ENCODE assay signal across 13 cellular contexts in the genomic region with DNA sequence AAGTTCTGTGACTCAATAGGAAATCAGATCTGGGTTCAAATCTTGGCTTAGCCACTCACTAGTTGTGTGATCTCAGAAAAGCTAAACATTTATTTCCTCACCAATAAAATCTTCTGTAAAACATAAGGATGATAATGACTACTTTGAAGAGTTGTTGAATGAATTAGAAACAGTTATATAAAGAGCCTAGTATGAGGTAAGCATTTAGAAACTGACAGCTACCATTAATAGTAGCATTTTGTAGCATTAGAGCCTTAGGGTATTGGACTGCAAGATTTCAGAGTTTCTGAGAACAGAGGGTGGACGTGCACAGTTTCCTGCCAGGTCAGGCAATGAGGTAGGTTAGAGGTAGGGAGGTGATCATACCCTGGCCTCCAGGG.
DNase-seq lines count a peak whose midpoint lies in the region; ATAC-seq lines count a peak whose summit lies in the region.
"Had no signal": no experiment of that assay in that cellular context is flagged by ENCODE, and none has a peak within 500 bp of the region (broad histone marks: within the 10 kb centered on the region; RNA-seq: fewer than 3 reads in every experiment).

No MANE protein-coding gene starts in this region.

- no peaks in the 10 kb centered on the region for H4K20me1 ChIP-seq in BLaER1 treated with 17β-estradiol and CSF1 and Interleukin-3, amounts not matched to agents 10 nM and 100 nM

- peaks cover 18 to 62% (median 53%) of the 10 kb centered on the region in 10 experiments for H3K4me1 ChIP-seq in BLaER1 treated with 17β-estradiol and CSF1 and Interleukin-3, amounts not matched to agents 10 nM and 100 nM
- H3K4me1 ChIP-seq: body of pancreas had no signal

- peak overlapping the region in 10 of 11 experiments; percentile 24 to 86 (median 76); a peak in 19 of 22 replicates for H3K4me2 ChIP-seq in BLaER1 treated with 17β-estradiol and CSF1 and Interleukin-3, amounts not matched to agents 10 nM and 100 nM

- no peak for DNase-seq in NCI-H1930 (lab: John Stamatoyannopoulos, UW)
- no peak for DNase-seq in NCI-H345 (lab: John Stamatoyannopoulos, UW)
- no peak for DNase-seq in A172 (ENCODE audit: low spot score)
- DNase-seq: activated T-cell treated with anti-CD3 and anti-CD28 coated beads, Interleukin-2, amount 50 U/mL, for 1 hour; H7; naive thymus-derived CD4-positive, alpha-beta T cell; stimulated activated naive CD4-positive, alpha-beta T cell had no signal

- peaks cover 0 to 23% (median 0%) of the 10 kb centered on the region in 11 experiments; a peak in 4 of 22 replicates for H3K27me3 ChIP-seq in BLaER1 treated with 17β-estradiol and CSF1 and Interleukin-3, amounts not matched to agents 10 nM and 100 nM
- H3K27me3 ChIP-seq: body of pancreas had no signal

- no peak overlapping the region for H3K4me3 ChIP-seq in BLaER1 treated with 17β-estradiol and CSF1 and Interleukin-3, amounts not matched to agents 10 nM and 100 nM
- H3K4me3 ChIP-seq: body of pancreas had no signal

- H3K9me3 ChIP-seq in BLaER1 treated with 17β-estradiol and CSF1 and Interleukin-3, amounts not matched to agents 10 nM and 100 nM (replicated peaks in 1 of 11) = peaks cover 10 to 32% (median 15%) of the 10 kb centered on the region in 11 experiments; a peak in 16 of 22 replicates
- H3K9me3 ChIP-seq: body of pancreas had no signal

- peak overlapping the region in 4 of 11 experiments; percentile 24 to 51 (median 32); a peak in 4 of 22 replicates for H3K9ac ChIP-seq in BLaER1 treated with 17β-estradiol and CSF1 and Interleukin-3, amounts not matched to agents 10 nM and 100 nM

- peak; percentile 30 for ATAC-seq in GM19397 (IDR thresholded peaks at IDR 0.05; ENCODE audit: unreplicated experiment)
- peak; percentile 26 for ATAC-seq in HG02763 (IDR thresholded peaks at IDR 0.05; ENCODE audit: unreplicated experiment)
- peak; percentile 23 for ATAC-seq in HG03520 (IDR thresholded peaks at IDR 0.05; ENCODE audit: unreplicated experiment)
- ATAC-seq in HG02970 (IDR thresholded peaks at IDR 0.05; ENCODE audit: low FRiP score, unreplicated experiment) = no peak
- ATAC-seq: naive thymus-derived CD4-positive, alpha-beta T cell had no signal

- H3K36me3 ChIP-seq in BLaER1 treated with 17β-estradiol and CSF1 and Interleukin-3, amounts not matched to agents 10 nM and 100 nM = no peaks in the 10 kb centered on the region

- H3K27ac ChIP-seq in BLaER1 treated with 17β-estradiol and CSF1 and Interleukin-3, amounts not matched to agents 10 nM and 100 nM = peak overlapping the region in 6 of 11 experiments; percentile 25 to 68 (median 48); a peak in 10 of 22 replicates
- H3K27ac ChIP-seq: body of pancreas had no signal
